ENCODE assay signal across 14 cellular contexts in the genomic region with DNA sequence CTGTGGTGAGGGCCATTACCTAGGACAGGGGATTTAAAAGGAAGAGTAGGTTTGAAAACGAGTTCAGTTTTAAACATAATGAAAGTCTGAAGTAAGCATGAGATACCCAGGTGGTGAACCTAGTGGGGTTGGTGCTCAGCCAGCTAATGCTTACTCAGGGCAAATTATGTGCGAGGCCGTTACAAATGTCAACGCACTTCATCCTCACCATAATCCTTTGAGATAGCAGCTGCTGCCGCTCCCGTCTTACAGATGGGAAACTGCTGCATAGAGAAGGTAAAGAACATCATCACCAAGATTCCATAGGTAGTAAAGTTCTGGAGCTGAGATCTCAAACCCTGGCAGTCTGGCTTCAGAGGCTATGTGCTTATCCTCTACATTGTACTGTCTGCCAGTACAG.
"Had no signal": no experiment of that assay in that cellular context is flagged by ENCODE, and none has a peak within 500 bp of the region (broad histone marks: within the 10 kb centered on the region; RNA-seq: fewer than 3 reads in every experiment).

No MANE protein-coding gene starts in this region.

- H3K4me1 Mint-ChIP-seq: activated naive CD8-positive, alpha-beta T cell treated with anti-CD3 and anti-CD28 coated beads, Interleukin-2, amount 50 U/mL, for 24 hours; neural progenitor cell; stimulated activated naive CD8-positive, alpha-beta T cell treated with anti-CD3 and anti-CD28 coated beads, Interleukin-15, amount 100 ng/mL, for 72 hours had no signal

- H3K4me1 ChIP-seq: neural progenitor cell had no signal

- H3K27ac ChIP-seq: cardiac muscle cell, heart right ventricle, neural progenitor cell, ovary, thoracic aorta had no signal

- H3K9ac ChIP-seq: neural progenitor cell had no signal

- H3K27ac Mint-ChIP-seq: activated naive CD8-positive, alpha-beta T cell treated with anti-CD3 and anti-CD28 coated beads, Interleukin-2, amount 50 U/mL, for 24 hours; neural progenitor cell had no signal

- H3K27me3 Mint-ChIP-seq: activated naive CD8-positive, alpha-beta T cell treated with anti-CD3 and anti-CD28 coated beads, Interleukin-2, amount 50 U/mL, for 24 hours; stimulated activated naive CD8-positive, alpha-beta T cell treated with anti-CD3 and anti-CD28 coated beads, Interleukin-15, amount 100 ng/mL, for 72 hours had no signal

- H3K36me3 ChIP-seq: cardiac muscle cell, neural progenitor cell, ovary had no signal

- H3K4me2 ChIP-seq: neural progenitor cell had no signal

- H3K9me3 Mint-ChIP-seq: activated naive CD8-positive, alpha-beta T cell treated with anti-CD3 and anti-CD28 coated beads, Interleukin-2, amount 50 U/mL, for 24 hours; stimulated activated naive CD8-positive, alpha-beta T cell treated with anti-CD3 and anti-CD28 coated beads, Interleukin-15, amount 100 ng/mL, for 72 hours had no signal

- DNase-seq: activated CD4-positive, alpha-beta T cell treated with anti-CD3 and anti-CD28 coated beads for 4 hours; activated naive CD4-positive, alpha-beta T cell treated with Interleukin-2 at 50 U/mL for 16 hours; activated naive CD8-positive, alpha-beta T cell treated with anti-CD3 and anti-CD28 coated beads, Interleukin-2, amount 50 U/mL, for 24 hours; heart right ventricle; islet precursor cell; left ventricle myocardium superior; ovary; stimulated activated CD4-positive, alpha-beta T cell treated with anti-CD3 and anti-CD28 coated beads, Interleukin-15, amount 100 ng/mL, for 24 hours; stimulated activated CD4-positive, alpha-beta T cell treated with anti-CD3 and anti-CD28 coated beads, Interleukin-4, amount 100 ng/mL, for 4 hours; stimulated activated naive CD8-positive, alpha-beta T cell treated with anti-CD3 and anti-CD28 coated beads, Interleukin-15, amount 100 ng/mL, for 72 hours; T1000 had no signal

- ATAC-seq: activated naive CD8-positive, alpha-beta T cell treated with anti-CD3 and anti-CD28 coated beads, Interleukin-2, amount 50 U/mL, for 24 hours; stimulated activated naive CD8-positive, alpha-beta T cell treated with anti-CD3 and anti-CD28 coated beads, Interleukin-15, amount 100 ng/mL, for 72 hours had no signal

- H2AFZ ChIP-seq: neural progenitor cell had no signal

- H3K4me3 ChIP-seq: cardiac muscle cell, heart right ventricle, neural progenitor cell, ovary, thoracic aorta had no signal

- H3K4me3 Mint-ChIP-seq: activated naive CD8-positive, alpha-beta T cell treated with anti-CD3 and anti-CD28 coated beads, Interleukin-2, amount 50 U/mL, for 24 hours; neural progenitor cell; stimulated activated naive CD8-positive, alpha-beta T cell treated with anti-CD3 and anti-CD28 coated beads, Interleukin-15, amount 100 ng/mL, for 72 hours had no signal

- H3K9me3 ChIP-seq: ovary had no signal

- H3K27me3 ChIP-seq: cardiac muscle cell, heart right ventricle, neural progenitor cell, ovary had no signal
